Comparison of ENCODE assay signal across 1 cellular context in genomic region chr22:43436536-43437267, GRCh38.
TF ChIP-seq lines count a peak whose summit lies in the region.

No MANE protein-coding gene starts in this region.

TF ChIP-seq in GM23338, 12 proteins besides CTCF, POLR2A, EP300 and RAD21:
- TF ChIP-seq ZNF462 (CRISPR knock-in tag; IDR thresholded peaks at IDR 0.05), result no peak
- TF ChIP-seq ETS1 (IDR thresholded peaks at IDR 0.05), result no peak
- TF ChIP-seq ZNF114 (CRISPR knock-in tag; IDR thresholded peaks at IDR 0.05), result no peak
- TF ChIP-seq REST (IDR thresholded peaks at IDR 0.05; ENCODE audit: unreplicated experiment), result no peak
- no peak for TF ChIP-seq STAT1 (IDR thresholded peaks at IDR 0.05; ENCODE audit: unreplicated experiment)
- no peak for TF ChIP-seq NANOG (IDR thresholded peaks at IDR 0.05; ENCODE audit: borderline replicate concordance)
- TF ChIP-seq ZNF331 (CRISPR knock-in tag; IDR thresholded peaks at IDR 0.05; ENCODE audit: low read depth), result no peak
- no peak for TF ChIP-seq EZH2 (IDR thresholded peaks at IDR 0.05; ENCODE audit: low read depth, unreplicated experiment)
